In the genomic region with DNA sequence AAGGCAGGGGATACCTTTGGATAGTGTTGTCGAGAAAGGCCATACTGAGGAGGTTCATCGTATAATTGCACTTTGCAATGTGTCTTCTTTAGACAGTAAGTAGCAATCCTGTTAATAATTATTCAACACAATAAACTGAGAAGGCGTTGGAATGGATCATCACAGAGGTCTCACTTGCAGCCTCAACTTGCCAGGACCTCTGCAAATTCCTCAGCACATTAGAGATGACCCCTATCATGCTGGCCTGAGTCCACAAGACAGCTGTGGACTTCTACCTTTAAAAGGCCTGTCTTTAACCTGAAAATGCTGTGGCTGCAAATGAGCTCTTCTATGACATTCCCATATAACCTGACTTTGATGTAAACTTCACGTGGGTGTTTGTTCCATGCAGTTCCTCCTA, we compare ENCODE assay signal across 25 cellular contexts. TPM values are rescaled to one million over a fixed set of nuclear protein-coding genes. Genes with fewer than 3 reads are reported as not detected.
"Had no signal": no experiment of that assay in that cellular context is flagged by ENCODE, and none has a peak within 500 bp of the region (broad histone marks: within the 10 kb centered on the region; RNA-seq: fewer than 3 reads in every experiment).

No MANE protein-coding gene starts in this region.

- H3K9ac ChIP-seq: parathyroid adenoma had no signal

- H3K4me3 Mint-ChIP-seq: activated B cell treated with CpG ODN at 0.5 μM for 24 hours; activated T-cell treated with anti-CD3 and anti-CD28 coated beads, Interleukin-2, amount 50 U/mL, for 72 hours; brain; naive thymus-derived CD4-positive, alpha-beta T cell; neural crest cell had no signal

- H3K4me1 ChIP-seq: parathyroid adenoma, psoas muscle, spleen, testis, transverse colon had no signal

- H3K9me3 ChIP-seq: heart right ventricle, psoas muscle, right atrium auricular region, spleen, testis, transverse colon had no signal

- H3K27ac Mint-ChIP-seq: activated B cell treated with CpG ODN at 0.5 μM for 24 hours; activated naive CD4-positive, alpha-beta T cell treated with anti-CD3 and anti-CD28 coated beads, Interleukin-2, amount 50 U/mL, for 72 hours; activated T-cell treated with anti-CD3 and anti-CD28 coated beads, Interleukin-2, amount 50 U/mL, for 72 hours; brain; naive thymus-derived CD4-positive, alpha-beta T cell had no signal

- H3K36me3 ChIP-seq: cardiac muscle cell, right atrium auricular region, spleen, transverse colon had no signal

- H3K79me2 ChIP-seq: parathyroid adenoma had no signal

- H3K27me3 ChIP-seq: cardiac muscle cell, heart right ventricle, right atrium auricular region, spleen, testis, transverse colon had no signal

- H3K36me3 Mint-ChIP-seq: activated naive CD4-positive, alpha-beta T cell treated with anti-CD3 and anti-CD28 coated beads, Interleukin-2, amount 50 U/mL, for 72 hours; brain; naive thymus-derived CD4-positive, alpha-beta T cell had no signal

- ATAC-seq: activated naive CD4-positive, alpha-beta T cell treated with anti-CD3 and anti-CD28 coated beads, Interleukin-2, amount 50 U/mL, for 72 hours; activated T-cell treated with anti-CD3 and anti-CD28 coated beads, Interleukin-2, amount 50 U/mL, for 72 hours; heart right ventricle; left ventricle myocardium superior; naive thymus-derived CD4-positive, alpha-beta T cell; psoas muscle had no signal

- H3K4me1 Mint-ChIP-seq: activated B cell treated with CpG ODN at 0.5 μM for 24 hours; naive thymus-derived CD4-positive, alpha-beta T cell had no signal

- DNase-seq: activated B cell treated with CpG ODN at 0.5 μM for 24 hours; activated CD4-positive, alpha-beta T cell treated with anti-CD3 and anti-CD28 coated beads, Interleukin-2, amount 50 U/mL, for 4 hours; activated naive CD4-positive, alpha-beta T cell; activated T-cell treated with anti-CD3 and anti-CD28 coated beads for 4 hours; activated T-cell treated with anti-CD3 and anti-CD28 coated beads, Interleukin-2, amount 50 U/mL, for 72 hours; aorta; heart right ventricle; left ventricle myocardium superior; mammary epithelial cell; midbrain; naive thymus-derived CD4-positive, alpha-beta T cell; occipital lobe; psoas muscle; spleen; stimulated activated naive CD4-positive, alpha-beta T cell; T-helper 2 cell; testis; transverse colon had no signal

- H3K9me3 Mint-ChIP-seq: activated B cell treated with CpG ODN at 0.5 μM for 24 hours; activated naive CD4-positive, alpha-beta T cell treated with anti-CD3 and anti-CD28 coated beads, Interleukin-2, amount 50 U/mL, for 72 hours; activated T-cell treated with anti-CD3 and anti-CD28 coated beads, Interleukin-2, amount 50 U/mL, for 72 hours; brain; naive thymus-derived CD4-positive, alpha-beta T cell; neural crest cell had no signal

- H3K4me3 ChIP-seq: cardiac muscle cell, coronary artery, heart right ventricle, psoas muscle, right atrium auricular region, spleen, testis, transverse colon had no signal

- H2AFZ ChIP-seq: parathyroid adenoma had no signal

- H3K27ac ChIP-seq: cardiac muscle cell, coronary artery, heart right ventricle, parathyroid adenoma, psoas muscle, right atrium auricular region, spleen, testis, transverse colon had no signal

RNA-seq across cellular contexts. Expression of gene SH3TC2, which starts 14.1 kb away (rescaled TPM):
- total RNA-seq: activated B cell treated with CpG ODN at 0.5 μM for 24 hours; activated naive CD4-positive, alpha-beta T cell treated with anti-CD3 and anti-CD28 coated beads, Interleukin-2, amount 50 U/mL, for 72 hours had no signal
